ENCODE assay signal across 18 cellular contexts in genomic region chr1:93769767-93770166, GRCh38.
DNase-seq lines count a peak whose midpoint lies in the region; ATAC-seq, FAIRE-seq and TF ChIP-seq lines count a peak whose summit lies in the region.
"Had no signal": no experiment of that assay in that cellular context is flagged by ENCODE, and none has a peak within 500 bp of the region (broad histone marks: within the 10 kb centered on the region; RNA-seq: fewer than 3 reads in every experiment).

No MANE protein-coding gene starts in this region.

- TF ChIP-seq POLR2A in HepG2 (IDR thresholded peaks at IDR 0.05; ENCODE audit: insufficient read depth in 1 of 2, low read depth in 2 of 2, low read length in 2 of 2) (no peak), right lobe of liver (IDR thresholded peaks at IDR 0.05) (no peak)

- no peak for DNase-seq in HepG2 (ENCODE audit: low spot score)
- no peak for DNase-seq in right lobe of liver
- peak; percentile 31 for DNase-seq in SK-MEL-5 (ENCODE audit: low read depth, low spot score)
- DNase-seq in type B pancreatic cell (ENCODE audit: extremely low spot score, unreplicated experiment), result no peak
- DNase-seq in T1000 (lab: John Stamatoyannopoulos, UW), result no peak
- DNase-seq in activated effector memory CD4-positive, alpha-beta T cell treated with anti-CD3 and anti-CD28 coated beads, Interleukin-2, amount 50 U/mL, for 16 hours, result no peak
- DNase-seq: HFFc6, IMR-90, Karpas-422, NCI-H1930, RPMI8226, SW 1271 had no signal

- no peak for FAIRE-seq in HepG2 (lab: Jason Lieb, UNC)
- FAIRE-seq: A549, D721Med, H54 had no signal

- H3K79me2 ChIP-seq in HepG2 (ENCODE audit: insufficient read depth, low read length), result no peaks in the 10 kb centered on the region

- H3K9me3 Mint-ChIP-seq in type B pancreatic cell, result no peaks in the 10 kb centered on the region
- H3K9me3 Mint-ChIP-seq: HFFc6 had no signal

- H3K36me3 Mint-ChIP-seq in type B pancreatic cell, result no peaks in the 10 kb centered on the region

- intact Hi-C loops in HepG2 (cut with micrococcal nuclease; ENCODE audit: unreplicated experiment), result loop anchor here (1.0 kb wide), 2 partner anchors 15 to 26 kb away; no protein-coding TSS in a partner anchor
- intact Hi-C loops in right lobe of liver (cut with DNase I), result no loop called here

- H3K4me2 ChIP-seq in HepG2 (ENCODE audit: low read depth, low read length), result peak overlapping the region; percentile 93; the same call in 1 of the 2 replicates
- H3K4me2 ChIP-seq: A549 had no signal

- no peaks in the 10 kb centered on the region for H3K36me3 ChIP-seq in HepG2 (replicated peaks in 1 of 2; ENCODE audit: control insufficient read depth in 1 of 2, insufficient read depth in 2 of 2, low read length in 2 of 2)
- no peaks in the 10 kb centered on the region for H3K36me3 ChIP-seq in right lobe of liver
- no peaks in the 10 kb centered on the region for H3K36me3 ChIP-seq in iPS-18a (ENCODE audit: control insufficient read depth, low read depth, low read length)

- H3K4me1 ChIP-seq in HepG2 (ENCODE audit: insufficient read depth, low read length), result peaks cover 52% of the 10 kb centered on the region
- H3K4me1 ChIP-seq in right lobe of liver, result peaks cover 0 to 10% (median 0%) of the 10 kb centered on the region in 4 donors
- H3K4me1 ChIP-seq in iPS-18a (ENCODE audit: control insufficient read depth, low read depth, low read length), result peaks cover 16% of the 10 kb centered on the region
- H3K4me1 ChIP-seq: A549 had no signal

- H3K4me3 Mint-ChIP-seq in type B pancreatic cell, result peak overlapping the region; percentile 44
- H3K4me3 Mint-ChIP-seq: HFFc6 had no signal

- H3K9ac ChIP-seq in HepG2 (ENCODE audit: insufficient read depth, low read depth, low read length) (no peak overlapping the region), iPS-18a (ENCODE audit: low read length) (no peak overlapping the region)

- no peaks in the 10 kb centered on the region for H4K20me1 ChIP-seq in HepG2 (ENCODE audit: insufficient read depth, low read length)

- H3K27me3 ChIP-seq in HepG2 (ENCODE audit: control insufficient read depth in 1 of 2, insufficient read depth in 2 of 2, low read length in 2 of 2), result no peaks in the 10 kb centered on the region
- H3K27me3 ChIP-seq in right lobe of liver, result no peaks in the 10 kb centered on the region
- H3K27me3 ChIP-seq in iPS-18a (ENCODE audit: control insufficient read depth, insufficient read depth, low read length), result no peaks in the 10 kb centered on the region

- WGBS in HepG2 (ENCODE audit: low lambda C conversion rate), result 91% methylated on average over 1 of the region's 1 CpG
- WGBS in right lobe of liver (ENCODE audit: insufficient coverage, low coverage, low lambda C conversion rate, missing lambda C conversion rate), result 83% methylated on average over 1 of the region's 1 CpG

- no peak overlapping the region for H3K27ac Mint-ChIP-seq in type B pancreatic cell
- H3K27ac Mint-ChIP-seq: HFFc6 had no signal

- H3K4me1 Mint-ChIP-seq in type B pancreatic cell (ENCODE audit: unreplicated experiment), result peaks cover 40% of the 10 kb centered on the region

- H3K4me3 ChIP-seq in HepG2 (replicated peaks in 1 of 3; ENCODE audit: insufficient read depth in 1 of 3, low read depth in 2 of 3, low read length in 3 of 3) (no peak overlapping the region), right lobe of liver (no peak overlapping the region), iPS-18a (ENCODE audit: low read length) (peak overlapping the region; percentile 20)
- H3K4me3 ChIP-seq: A549 had no signal

- H3K27me3 Mint-ChIP-seq in type B pancreatic cell, result no peaks in the 10 kb centered on the region

- no peak overlapping the region for H2AFZ ChIP-seq in HepG2 (ENCODE audit: low read length)

- POLR2A ChIA-PET in HepG2 (lab: Yijun Ruan, JAX), result interaction anchor here (0.8 to 1.0 kb wide), 2 partner anchors 16 to 32 kb away, joined by 3 to 4 read pairs; no protein-coding TSS in a partner anchor

- BruUV-seq in HepG2 (replicated peaks; lab: Mats Ljungman, UMichigan), result no TSS peak

- TF ChIP-seq EP300 in HepG2 (IDR thresholded peaks at IDR 0.05; ENCODE audit: low read depth in 2 of 2, low read length in 2 of 2) (no peak), HepG2 (CRISPR knock-in tag; IDR thresholded peaks at IDR 0.05; ENCODE audit: borderline replicate concordance) (no peak)

- TF ChIP-seq CTCF in HepG2 (CRISPR knock-in tag; IDR thresholded peaks at IDR 0.05) (no peak), right lobe of liver (IDR thresholded peaks at IDR 0.05) (no peak), type B pancreatic cell (conservative IDR thresholded peaks at IDR 0.05) (no peak)

- H3K27ac ChIP-seq in HepG2 (ENCODE audit: extremely low read length, insufficient read depth, low read length), result peak overlapping the region; percentile 65
- H3K27ac ChIP-seq in right lobe of liver, result no peak overlapping the region
- no peak overlapping the region for H3K27ac ChIP-seq in iPS-18a (ENCODE audit: low read length)
- H3K27ac ChIP-seq: A549, HL-60 had no signal

- CTCF ChIA-PET in HepG2 (lab: Yijun Ruan, JAX; ENCODE audit: low intra/inter-chr PET ratio, low total read pairs), result no interaction called here

- TF ChIP-seq RAD21 in HepG2 (CRISPR knock-in tag; IDR thresholded peaks at IDR 0.05), result no peak

- H3K9me3 ChIP-seq in HepG2 (ENCODE audit: low read length) (no peaks in the 10 kb centered on the region), right lobe of liver (no peaks in the 10 kb centered on the region), iPS-18a (ENCODE audit: control insufficient read depth, low read depth, low read length) (no peaks in the 10 kb centered on the region)
- H3K9me3 ChIP-seq: A549 had no signal

- ATAC-seq in HepG2 (no peak), right lobe of liver (no peak), SK-N-SH treated with all-trans-retinoic acid at 6 μM for 48 hours (no peak)
- ATAC-seq: A549 had no signal

- in situ Hi-C loops in HepG2 (cut with HindIII; ENCODE audit: extremely low pct_ligation_motif_present, low pct_unique_long_range_greater_than_20kb), result no loop called here
- in situ Hi-C loops in SK-MEL-5 (cut with HindIII; ENCODE audit: low pct_unique_long_range_greater_than_20kb, low sequenced_read_pairs), result no loop called here

TF ChIP-seq in HepG2, 621 proteins besides CTCF, POLR2A, EP300 and RAD21 (continues in another document):
- no peak for TF ChIP-seq IRF9 (CRISPR knock-in tag; IDR thresholded peaks at IDR 0.05; ENCODE audit: borderline replicate concordance)

TF ChIP-seq in SK-N-SH treated with all-trans-retinoic acid at 6 μM for 48 hours, 23 proteins besides CTCF, POLR2A, EP300 and RAD21:
- TF ChIP-seq ZFP3 (CRISPR knock-in tag; IDR thresholded peaks at IDR 0.05) (no peak), PPARA (CRISPR knock-in tag; IDR thresholded peaks at IDR 0.05; ENCODE audit: borderline replicate concordance) (no peak), OSR1 (CRISPR knock-in tag; IDR thresholded peaks at IDR 0.05) (no peak), POU6F1 (CRISPR knock-in tag; IDR thresholded peaks at IDR 0.05; ENCODE audit: borderline replicate concordance, low read depth) (no peak), ZFP30 (CRISPR knock-in tag; IDR thresholded peaks at IDR 0.05) (no peak), TOX (CRISPR knock-in tag; IDR thresholded peaks at IDR 0.05; ENCODE audit: borderline replicate concordance) (no peak), ARNTL (CRISPR knock-in tag; IDR thresholded peaks at IDR 0.05; ENCODE audit: borderline replicate concordance, low read depth) (no peak), TCF4 (CRISPR knock-in tag; IDR thresholded peaks at IDR 0.05; ENCODE audit: borderline replicate concordance) (no peak), ESRRG (CRISPR knock-in tag; IDR thresholded peaks at IDR 0.05) (no peak), TSHZ2 (CRISPR knock-in tag; IDR thresholded peaks at IDR 0.05) (no peak)

Comparison
In these comparisons a context has a peak if more than half of its experiments do, and no peak if none do; other contexts are left out.
1. Of the 2 proteins assayed by ChIP-seq in both HepG2 and SK-N-SH treated with all-trans-retinoic acid at 6 μM for 48 hours: peak only in HepG2: PATZ1; only in SK-N-SH treated with all-trans-retinoic acid at 6 μM for 48 hours: none; in both: none; in neither: 1.